ENCODE assay signal across 39 cellular contexts in the genomic region with DNA sequence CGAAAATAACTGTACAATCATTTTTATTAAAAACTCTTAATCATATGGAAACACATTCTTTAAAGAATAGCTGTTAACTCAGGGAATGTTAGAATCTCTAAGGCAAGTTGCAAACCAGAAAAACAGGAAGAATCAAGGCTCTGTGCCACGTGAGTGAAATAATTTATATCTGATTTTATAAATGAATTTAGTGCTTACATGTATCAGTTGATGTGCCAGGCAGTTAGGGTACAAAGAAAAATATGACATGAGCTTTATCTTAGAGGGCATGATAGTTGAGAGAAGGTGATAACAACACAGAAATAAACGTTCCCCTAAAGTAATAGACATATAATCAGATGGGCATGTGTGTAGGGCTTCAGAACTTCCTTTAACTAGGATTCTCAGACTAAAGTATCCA.
"Had no signal": no experiment of that assay in that cellular context is flagged by ENCODE, and none has a peak within 500 bp of the region (broad histone marks: within the 10 kb centered on the region; RNA-seq: fewer than 3 reads in every experiment).

No MANE protein-coding gene starts in this region.

- DNase-seq: activated CD4-positive, alpha-beta memory T cell treated with anti-CD3 and anti-CD28 coated beads, Interleukin-2, amount 10 ng/mL, durations not matched to agents 7 days and 5 days; activated CD4-positive, alpha-beta T cell treated with anti-CD3 and anti-CD28 coated beads for 1 hour; activated CD4-positive, alpha-beta T cell treated with anti-CD3 and anti-CD28 coated beads for 36 hours; activated CD4-positive, alpha-beta T cell treated with anti-CD3 and anti-CD28 coated beads for 48 hours; activated CD4-positive, alpha-beta T cell treated with anti-CD3 and anti-CD28 coated beads, Interleukin-2, amount 10 ng/mL, durations not matched to agents 7 days and 5 days; activated CD4-positive, alpha-beta T cell treated with anti-CD3 and anti-CD28 coated beads, Interleukin-2, amount 50 U/mL, for 48 hours; activated CD4-positive, CD25-positive, alpha-beta regulatory T cell; activated CD8-positive, alpha-beta memory T cell treated with anti-CD3 and anti-CD28 coated beads for 24 hours; activated CD8-positive, alpha-beta memory T cell treated with anti-CD3 and anti-CD28 coated beads, Interleukin-2, amount 10 ng/mL, durations not matched to agents 7 days and 5 days; activated CD8-positive, alpha-beta T cell treated with anti-CD3 and anti-CD28 coated beads, Interleukin-2, amount 10 ng/mL, durations not matched to agents 7 days and 5 days; activated effector memory CD4-positive, alpha-beta T cell treated with anti-CD3 and anti-CD28 coated beads, Interleukin-2, amount 50 U/mL, for 16 hours; activated gamma-delta T cell treated with Interleukin-2 at 50 U/mL for 16 hours; activated naive CD4-positive, alpha-beta T cell; activated naive CD4-positive, alpha-beta T cell treated with anti-CD3 and anti-CD28 coated beads for 36 hours; activated naive CD4-positive, alpha-beta T cell treated with anti-CD3 and anti-CD28 coated beads, Interleukin-2, amount 50 U/mL, for 16 hours; activated naive CD8-positive, alpha-beta T cell treated with anti-CD3 and anti-CD28 coated beads for 36 hours; activated T-cell treated with anti-CD3 and anti-CD28 coated beads for 4 hours; activated T-cell treated with anti-CD3 and anti-CD28 coated beads, Interleukin-2, amount 50 U/mL, for 1 hour; activated T-cell treated with anti-CD3 and anti-CD28 coated beads, Interleukin-2, amount 50 U/mL, for 4 hours; activated T-cell treated with anti-CD3 and anti-CD28 coated beads, Interleukin-2, amount 50 U/mL, for 72 hours; adrenal gland; amniotic stem cell; aorta; caudate nucleus; cerebellar nuclear complex; T-helper 1 cell; T-helper 2 cell; T-helper 9 cell; WERI-Rb-1 had no signal

- H3K27ac Mint-ChIP-seq: activated CD4-positive, alpha-beta memory T cell treated with anti-CD3 and anti-CD28 coated beads, Interleukin-2, amount 10 ng/mL, durations not matched to agents 7 days and 5 days; activated CD4-positive, alpha-beta T cell treated with anti-CD3 and anti-CD28 coated beads for 36 hours; activated CD4-positive, alpha-beta T cell treated with anti-CD3 and anti-CD28 coated beads, Interleukin-2, amount 10 ng/mL, durations not matched to agents 7 days and 5 days; activated CD8-positive, alpha-beta memory T cell treated with anti-CD3 and anti-CD28 coated beads, Interleukin-2, amount 10 ng/mL, durations not matched to agents 7 days and 5 days; activated CD8-positive, alpha-beta T cell treated with anti-CD3 and anti-CD28 coated beads, Interleukin-2, amount 10 ng/mL, durations not matched to agents 7 days and 5 days; activated naive CD4-positive, alpha-beta T cell treated with anti-CD3 and anti-CD28 coated beads for 36 hours; activated naive CD4-positive, alpha-beta T cell treated with anti-CD3 and anti-CD28 coated beads, Interleukin-2, amount 50 U/mL, for 72 hours; activated naive CD8-positive, alpha-beta T cell treated with anti-CD3 and anti-CD28 coated beads for 36 hours; activated T-cell treated with anti-CD3 and anti-CD28 coated beads, Interleukin-2, amount 50 U/mL, for 72 hours; activated T-helper 1 cell treated with anti-CD3 and anti-CD28 coated beads, Interleukin-12 subunit alpha, Interleukin-12 subunit beta, Interleukin-2, Interleukin-4 antibody, amounts not matched to agents 30 ng/mL and 10 ng/mL and 1 ng/mL, durations not matched to agents 14 hours and 24 hours and 36 hours; activated T-helper 17 cell treated with anti-CD3 and anti-CD28 coated beads, Interleukin-2, amount 50 U/mL, for 72 hours; brain; T-helper 1 cell treated with Interleukin-12 subunit alpha and Interleukin-12 subunit beta and Interleukin-4 antibody, amounts not matched to agents 30 μg/mL and 1 μg/mL, for 36 hours; T-helper 2 cell treated with Interferon-gamma antibody and Interleukin-4, amounts not matched to agents 5 μg/mL and 100 μg/mL, for 36 hours; WTC11 had no signal

- H3K9me3 ChIP-seq: adrenal gland had no signal

- H3K27me3 Mint-ChIP-seq: activated CD4-positive, alpha-beta memory T cell treated with anti-CD3 and anti-CD28 coated beads, Interleukin-2, amount 10 ng/mL, durations not matched to agents 7 days and 5 days; activated CD4-positive, alpha-beta T cell treated with anti-CD3 and anti-CD28 coated beads for 36 hours; activated CD4-positive, alpha-beta T cell treated with anti-CD3 and anti-CD28 coated beads, Interleukin-2, amount 10 ng/mL, durations not matched to agents 7 days and 5 days; activated CD8-positive, alpha-beta memory T cell treated with anti-CD3 and anti-CD28 coated beads, Interleukin-2, amount 10 ng/mL, durations not matched to agents 7 days and 5 days; activated naive CD8-positive, alpha-beta T cell treated with anti-CD3 and anti-CD28 coated beads for 36 hours; activated T-helper 17 cell treated with anti-CD3 and anti-CD28 coated beads, Interleukin-2, amount 50 U/mL, for 72 hours; brain; central memory CD8-positive, alpha-beta T cell had no signal

- H3K27me3 ChIP-seq: adrenal gland, cardiac muscle cell had no signal

- ATAC-seq: activated CD4-positive, alpha-beta T cell treated with anti-CD3 and anti-CD28 coated beads for 36 hours; activated CD4-positive, CD25-positive, alpha-beta regulatory T cell treated with anti-CD3 and anti-CD28 coated beads, Interleukin-2, amount 50 U/mL, for 24 hours; activated CD8-positive, alpha-beta memory T cell treated with anti-CD3 and anti-CD28 coated beads, Interleukin-2, amount 10 ng/mL, durations not matched to agents 7 days and 5 days; activated CD8-positive, alpha-beta T cell treated with anti-CD3 and anti-CD28 coated beads, Interleukin-2, amount 10 ng/mL, durations not matched to agents 7 days and 5 days; activated naive CD4-positive, alpha-beta T cell treated with anti-CD3 and anti-CD28 coated beads, Interleukin-2, amount 50 U/mL, for 72 hours; activated T-cell treated with anti-CD3 and anti-CD28 coated beads, Interleukin-2, amount 50 U/mL, for 4 hours; activated T-cell treated with anti-CD3 and anti-CD28 coated beads, Interleukin-2, amount 50 U/mL, for 72 hours; activated T-helper 17 cell treated with anti-CD3 and anti-CD28 coated beads, Interleukin-2, amount 50 U/mL, for 72 hours; WTC11 had no signal

- H3K4me1 ChIP-seq: adrenal gland had no signal

- H3K36me3 ChIP-seq: adrenal gland, cardiac muscle cell, WERI-Rb-1 had no signal

- H3K9me3 Mint-ChIP-seq: activated CD4-positive, alpha-beta T cell treated with anti-CD3 and anti-CD28 coated beads, Interleukin-2, amount 10 ng/mL, durations not matched to agents 7 days and 5 days; activated T-helper 1 cell treated with anti-CD3 and anti-CD28 coated beads, Interleukin-12 subunit alpha, Interleukin-12 subunit beta, Interleukin-2, Interleukin-4 antibody, amounts not matched to agents 30 ng/mL and 10 ng/mL and 1 ng/mL, durations not matched to agents 14 hours and 24 hours and 36 hours; brain had no signal

- H3K4me3 ChIP-seq: adrenal gland, cardiac muscle cell had no signal

- H3K4me1 Mint-ChIP-seq: activated CD4-positive, alpha-beta memory T cell treated with anti-CD3 and anti-CD28 coated beads, Interleukin-2, amount 10 ng/mL, durations not matched to agents 7 days and 5 days; activated CD4-positive, alpha-beta T cell treated with anti-CD3 and anti-CD28 coated beads for 36 hours; activated CD4-positive, alpha-beta T cell treated with anti-CD3 and anti-CD28 coated beads, Interleukin-2, amount 10 ng/mL, durations not matched to agents 7 days and 5 days; activated CD8-positive, alpha-beta memory T cell treated with anti-CD3 and anti-CD28 coated beads, Interleukin-2, amount 10 ng/mL, durations not matched to agents 7 days and 5 days; activated naive CD8-positive, alpha-beta T cell treated with anti-CD3 and anti-CD28 coated beads for 36 hours; activated T-helper 17 cell treated with anti-CD3 and anti-CD28 coated beads, Interleukin-2, amount 50 U/mL, for 72 hours; central memory CD8-positive, alpha-beta T cell had no signal

- H3K36me3 Mint-ChIP-seq: activated CD8-positive, alpha-beta memory T cell treated with anti-CD3 and anti-CD28 coated beads, Interleukin-2, amount 10 ng/mL, durations not matched to agents 7 days and 5 days; activated naive CD4-positive, alpha-beta T cell treated with anti-CD3 and anti-CD28 coated beads, Interleukin-2, amount 50 U/mL, for 72 hours; activated naive CD8-positive, alpha-beta T cell treated with anti-CD3 and anti-CD28 coated beads for 36 hours; brain; WTC11 had no signal

- H3K4me3 Mint-ChIP-seq: activated CD4-positive, alpha-beta memory T cell treated with anti-CD3 and anti-CD28 coated beads, Interleukin-2, amount 10 ng/mL, durations not matched to agents 7 days and 5 days; activated CD4-positive, alpha-beta T cell treated with anti-CD3 and anti-CD28 coated beads for 36 hours; activated CD4-positive, alpha-beta T cell treated with anti-CD3 and anti-CD28 coated beads, Interleukin-2, amount 10 ng/mL, durations not matched to agents 7 days and 5 days; activated CD8-positive, alpha-beta memory T cell treated with anti-CD3 and anti-CD28 coated beads, Interleukin-2, amount 10 ng/mL, durations not matched to agents 7 days and 5 days; activated CD8-positive, alpha-beta T cell treated with anti-CD3 and anti-CD28 coated beads, Interleukin-2, amount 10 ng/mL, durations not matched to agents 7 days and 5 days; activated naive CD4-positive, alpha-beta T cell treated with anti-CD3 and anti-CD28 coated beads for 36 hours; activated naive CD8-positive, alpha-beta T cell treated with anti-CD3 and anti-CD28 coated beads for 36 hours; activated T-cell treated with anti-CD3 and anti-CD28 coated beads, Interleukin-2, amount 50 U/mL, for 4 hours; activated T-cell treated with anti-CD3 and anti-CD28 coated beads, Interleukin-2, amount 50 U/mL, for 72 hours; activated T-helper 1 cell treated with anti-CD3 and anti-CD28 coated beads, Interleukin-12 subunit alpha, Interleukin-12 subunit beta, Interleukin-2, Interleukin-4 antibody, amounts not matched to agents 30 ng/mL and 10 ng/mL and 1 ng/mL, durations not matched to agents 14 hours and 24 hours and 36 hours; activated T-helper 17 cell treated with anti-CD3 and anti-CD28 coated beads, Interleukin-2, amount 50 U/mL, for 72 hours; brain; central memory CD8-positive, alpha-beta T cell; T-helper 1 cell treated with Interleukin-12 subunit alpha and Interleukin-12 subunit beta and Interleukin-4 antibody, amounts not matched to agents 30 μg/mL and 1 μg/mL, for 36 hours; T-helper 2 cell treated with Interferon-gamma antibody and Interleukin-4, amounts not matched to agents 5 μg/mL and 100 μg/mL, for 36 hours; WTC11 had no signal

- H3K27ac ChIP-seq: adrenal gland, cardiac muscle cell, WERI-Rb-1 had no signal
